In genomic region chr2:127104881-127105655, GRCh38 we compare ENCODE assay signal across 8 cellular contexts. TPM values are rescaled to one million over a fixed set of nuclear protein-coding genes. Genes with fewer than 3 reads are reported as not detected.
A peak's percentile ranks its signal among the peaks of the same experiment; 100 is the strongest.
DNase-seq lines count a peak whose midpoint lies in the region; ATAC-seq and TF ChIP-seq lines count a peak whose summit lies in the region.

No MANE protein-coding gene starts in this region.

- intact Hi-C loops in left ventricle myocardium inferior (cut with micrococcal nuclease), result no loop called here

- peak overlapping the region; percentile 36 for H3K4me3 Mint-ChIP-seq in T-helper 17 cell

- no peak for TF ChIP-seq CTCF in left ventricle myocardium inferior (IDR thresholded peaks at IDR 0.05; ENCODE audit: borderline replicate concordance)
- TF ChIP-seq CTCF in retinal pigment epithelial cell (conservative IDR thresholded peaks at IDR 0.05; ENCODE audit: low read depth, low read length), result no peak

- H3K4me1 Mint-ChIP-seq in T-helper 17 cell, result peaks cover 10% of the 10 kb centered on the region

- no peaks in the 10 kb centered on the region for H3K27me3 ChIP-seq in left ventricle myocardium inferior (ENCODE audit: low read depth)

- H3K27me3 Mint-ChIP-seq in T-helper 17 cell, result peaks cover 15% of the 10 kb centered on the region

- peaks cover 49% of the 10 kb centered on the region for H3K4me1 ChIP-seq in left ventricle myocardium inferior

- peak; percentile 21 for DNase-seq in EL
- DNase-seq in T-helper 17 cell, result no peak
- DNase-seq in left ventricle myocardium inferior, result no peak
- no peak for DNase-seq in retinal pigment epithelial cell (ENCODE audit: low read depth)
- DNase-seq in stimulated activated CD4-positive, alpha-beta T cell treated with anti-CD3 and anti-CD28 coated beads, Interleukin-4, amount 100 ng/mL, for 1 hour, result no peak
- no peak for DNase-seq in putamen (ENCODE audit: low spot score)
- DNase-seq in NCI-H187 treated with DMSO at 0.1 percent for 48 hours (lab: John Stamatoyannopoulos, UW), result no peak

- peak overlapping the region; percentile 87 for H3K4me3 ChIP-seq in left ventricle myocardium inferior
- peak overlapping the region; percentile 80 for H3K4me3 ChIP-seq in retinal pigment epithelial cell (ENCODE audit: low read length)

- ATAC-seq in T-helper 17 cell (no peak), GM19324 (IDR thresholded peaks at IDR 0.05; ENCODE audit: low FRiP score, unreplicated experiment) (no peak)

- H3K27ac ChIP-seq in left ventricle myocardium inferior (replicated peaks), result peak overlapping the region; percentile 84

- H3K36me3 ChIP-seq in left ventricle myocardium inferior, result no peaks in the 10 kb centered on the region

- H3K9me3 ChIP-seq in T-helper 17 cell (ENCODE audit: control insufficient read depth, low read length, poor library complexity, severe bottlenecking) (no peaks in the 10 kb centered on the region), left ventricle myocardium inferior (replicated peaks) (no peaks in the 10 kb centered on the region)

- no peak overlapping the region for H3K27ac Mint-ChIP-seq in T-helper 17 cell

- no peaks in the 10 kb centered on the region for H3K36me3 Mint-ChIP-seq in T-helper 17 cell (ENCODE audit: low read depth)

RNA-seq across cellular contexts. Expression of gene BIN1, which starts 1.9 kb away (rescaled TPM):
- total RNA-seq in T-helper 17 cell, result 100 to 1,000 TPM; 132 to 133 TPM
- 15.8 TPM for total RNA-seq in left ventricle myocardium inferior
